Comparison of ENCODE assay signal across 22 cellular contexts in genomic region chr6:45375449-45375848, GRCh38. TPM values are rescaled to one million over a fixed set of nuclear protein-coding genes. Genes with fewer than 3 reads are reported as not detected.
DNase-seq lines count a peak whose midpoint lies in the region; ATAC-seq and TF ChIP-seq lines count a peak whose summit lies in the region.
"Had no signal": no experiment of that assay in that cellular context is flagged by ENCODE, and none has a peak within 500 bp of the region (broad histone marks: within the 10 kb centered on the region; RNA-seq: fewer than 3 reads in every experiment).

No MANE protein-coding gene starts in this region.

- H3K4me1 ChIP-seq in BE2C, result peaks cover 4% of the 10 kb centered on the region
- H3K4me1 ChIP-seq: breast epithelium had no signal

- H3K27me3 Mint-ChIP-seq in activated naive CD4-positive, alpha-beta T cell treated with anti-CD3 and anti-CD28 coated beads, Interleukin-2, amount 50 U/mL, for 24 hours, result no peaks in the 10 kb centered on the region
- no peaks in the 10 kb centered on the region for H3K27me3 Mint-ChIP-seq in activated naive CD4-positive, alpha-beta T cell treated with anti-CD3 and anti-CD28 coated beads for 36 hours (ENCODE audit: low read depth)
- no peaks in the 10 kb centered on the region for H3K27me3 Mint-ChIP-seq in chondrocyte (ENCODE audit: low read depth)
- H3K27me3 Mint-ChIP-seq in progenitor cell of endocrine pancreas, result no peaks in the 10 kb centered on the region

- H3K9me3 Mint-ChIP-seq in activated naive CD4-positive, alpha-beta T cell treated with anti-CD3 and anti-CD28 coated beads, Interleukin-2, amount 50 U/mL, for 24 hours, result no peaks in the 10 kb centered on the region
- no peaks in the 10 kb centered on the region for H3K9me3 Mint-ChIP-seq in activated naive CD4-positive, alpha-beta T cell treated with anti-CD3 and anti-CD28 coated beads for 36 hours
- H3K9me3 Mint-ChIP-seq in chondrocyte (ENCODE audit: low read depth) (no peaks in the 10 kb centered on the region), progenitor cell of endocrine pancreas (ENCODE audit: low read depth) (no peaks in the 10 kb centered on the region)
- H3K9me3 Mint-ChIP-seq: activated naive CD4-positive, alpha-beta T cell treated with anti-CD3 and anti-CD28 coated beads, Interleukin-2, amount 50 U/mL, for 72 hours; nephron had no signal

- H3K4me3 ChIP-seq in BE2C (ENCODE audit: low read depth, low read length), result no peak overlapping the region
- H3K4me3 ChIP-seq: breast epithelium, MG63, skin epidermis had no signal

- H3K36me3 ChIP-seq in BE2C, result no peaks in the 10 kb centered on the region
- H3K36me3 ChIP-seq: BLaER1 treated with 17β-estradiol and CSF1 and Interleukin-3, amounts not matched to agents 10 nM and 100 nM; breast epithelium; HAP-1; MG63 had no signal

- no peak for DNase-seq in activated naive CD4-positive, alpha-beta T cell treated with anti-CD3 and anti-CD28 coated beads for 36 hours
- DNase-seq in RPMI7951 (ENCODE audit: low read depth) (peak; percentile 20), chondrocyte (ENCODE audit: low spot score) (no peak), progenitor cell of endocrine pancreas (ENCODE audit: low spot score, unreplicated experiment) (no peak), BE2C (no peak), cerebellum (ENCODE audit: low spot score) (no peak)
- DNase-seq: DMS 273 treated with DMSO at 0.1 percent for 48 hours; left cardiac atrium; MG63; NCI-H146; NCI-H2227 treated with DMSO at 0.1 percent for 48 hours; NK-92 treated with Interleukin-12 subunit alpha and Interleukin-12 subunit beta, amount 100 ng/mL, for 24 hours; stimulated activated CD4-positive, alpha-beta T cell treated with anti-CD3 and anti-CD28 coated beads, Interleukin-2, amount 100 ng/mL, for 48 hours had no signal

- H3K27me3 ChIP-seq in BE2C, result no peaks in the 10 kb centered on the region
- H3K27me3 ChIP-seq: BLaER1 treated with 17β-estradiol and CSF1 and Interleukin-3, amounts not matched to agents 10 nM and 100 nM; breast epithelium; MG63 had no signal

- peaks cover 35% of the 10 kb centered on the region for H3K4me1 Mint-ChIP-seq in activated naive CD4-positive, alpha-beta T cell treated with anti-CD3 and anti-CD28 coated beads, Interleukin-2, amount 50 U/mL, for 24 hours
- peaks cover 33% of the 10 kb centered on the region for H3K4me1 Mint-ChIP-seq in activated naive CD4-positive, alpha-beta T cell treated with anti-CD3 and anti-CD28 coated beads for 36 hours (ENCODE audit: low read depth)
- peaks cover 25% of the 10 kb centered on the region for H3K4me1 Mint-ChIP-seq in chondrocyte (ENCODE audit: low read depth)
- peaks cover 21% of the 10 kb centered on the region for H3K4me1 Mint-ChIP-seq in progenitor cell of endocrine pancreas (ENCODE audit: low read depth)

- ATAC-seq in GM18873 (IDR thresholded peaks at IDR 0.05; ENCODE audit: low FRiP score, unreplicated experiment), result no peak
- ATAC-seq: activated naive CD4-positive, alpha-beta T cell treated with anti-CD3 and anti-CD28 coated beads, Interleukin-2, amount 50 U/mL, for 72 hours; left cardiac atrium had no signal

- H3K9me3 ChIP-seq in BE2C, result no peaks in the 10 kb centered on the region
- H3K9me3 ChIP-seq: BLaER1 treated with 17β-estradiol and CSF1 and Interleukin-3, amounts not matched to agents 10 nM and 100 nM; breast epithelium; HAP-1; MG63 had no signal

- TF ChIP-seq CTCF in chondrocyte (IDR thresholded peaks at IDR 0.05), result peak; percentile 25
- no peak for TF ChIP-seq CTCF in progenitor cell of endocrine pancreas (IDR thresholded peaks at IDR 0.05; ENCODE audit: unreplicated experiment)
- TF ChIP-seq CTCF in BE2C (IDR thresholded peaks at IDR 0.05; ENCODE audit: low read depth, low read length), result no peak

- intact Hi-C loops in activated naive CD4-positive, alpha-beta T cell treated with anti-CD3 and anti-CD28 coated beads for 36 hours (cut with micrococcal nuclease), result loop anchor here (2.0 to 10.0 kb wide), 5 partner anchors 258 to 783 kb away; no protein-coding TSS in a partner anchor

- H3K27ac Mint-ChIP-seq in activated naive CD4-positive, alpha-beta T cell treated with anti-CD3 and anti-CD28 coated beads, Interleukin-2, amount 50 U/mL, for 24 hours, result no peak overlapping the region
- H3K27ac Mint-ChIP-seq in activated naive CD4-positive, alpha-beta T cell treated with anti-CD3 and anti-CD28 coated beads for 36 hours, result no peak overlapping the region
- H3K27ac Mint-ChIP-seq in chondrocyte (ENCODE audit: unreplicated experiment) (no peak overlapping the region), progenitor cell of endocrine pancreas (no peak overlapping the region)

- H3K4me3 Mint-ChIP-seq in activated naive CD4-positive, alpha-beta T cell treated with anti-CD3 and anti-CD28 coated beads, Interleukin-2, amount 50 U/mL, for 24 hours, result peak overlapping the region; percentile 9
- H3K4me3 Mint-ChIP-seq in activated naive CD4-positive, alpha-beta T cell treated with anti-CD3 and anti-CD28 coated beads for 36 hours, result no peak overlapping the region
- H3K4me3 Mint-ChIP-seq in chondrocyte (ENCODE audit: unreplicated experiment), result no peak overlapping the region
- H3K4me3 Mint-ChIP-seq in progenitor cell of endocrine pancreas (ENCODE audit: low read depth), result no peak overlapping the region

- no peaks in the 10 kb centered on the region for H3K36me3 Mint-ChIP-seq in activated naive CD4-positive, alpha-beta T cell treated with anti-CD3 and anti-CD28 coated beads, Interleukin-2, amount 50 U/mL, for 24 hours
- H3K36me3 Mint-ChIP-seq in activated naive CD4-positive, alpha-beta T cell treated with anti-CD3 and anti-CD28 coated beads for 36 hours (ENCODE audit: low read depth), result peaks cover 3% of the 10 kb centered on the region
- H3K36me3 Mint-ChIP-seq in chondrocyte (ENCODE audit: low read depth) (no peaks in the 10 kb centered on the region), progenitor cell of endocrine pancreas (ENCODE audit: insufficient read depth) (no peaks in the 10 kb centered on the region)

- CTCF ChIA-PET in activated naive CD4-positive, alpha-beta T cell treated with anti-CD3 and anti-CD28 coated beads for 36 hours (lab: Charles Lee), result interaction anchor here (0.6 to 0.9 kb wide), 7 partner anchors 41 to 763 kb away, joined by 3 to 4 read pairs (median 4); no protein-coding TSS in a partner anchor

RNA-seq across cellular contexts. Expression of gene SUPT3H, which starts 2.3 kb away (rescaled TPM):
- total RNA-seq in activated naive CD4-positive, alpha-beta T cell treated with anti-CD3 and anti-CD28 coated beads for 36 hours, result 10 to 100 TPM; 15.7 to 17.9 TPM
- 7.7 and 9.7 TPM in 2 replicates for total RNA-seq in RPMI7951 (2014; rRNA removed; shearing (Covaris generic))
- total RNA-seq in chondrocyte, result 10.7 to 13.3 TPM (median 12.9 TPM) in 3 replicates
- total RNA-seq in progenitor cell of endocrine pancreas, result 40.5 and 41.1 TPM in 2 replicates
- 7.4 TPM for polyA plus RNA-seq in BE2C (2012; ENCODE audit: insufficient read depth, insufficient read length, low read depth)
- 29.9 TPM for total RNA-seq in cerebellum

RNA-seq across cellular contexts. Expression of gene RUNX2, which starts 47.3 kb away (rescaled TPM):
- total RNA-seq in activated naive CD4-positive, alpha-beta T cell treated with anti-CD3 and anti-CD28 coated beads for 36 hours, result 1 to 10 TPM; 3.1 to 3.6 TPM
- 13.1 and 18.9 TPM in 2 replicates for total RNA-seq in RPMI7951 (2014; rRNA removed; shearing (Covaris generic))
- total RNA-seq in chondrocyte, result 12.2 to 20.4 TPM (median 14.0 TPM) in 3 replicates
- 0.46 and 0.75 TPM in 2 replicates for total RNA-seq in progenitor cell of endocrine pancreas
- 0.52 TPM for polyA plus RNA-seq in BE2C (2012; ENCODE audit: insufficient read depth, insufficient read length, low read depth)
- total RNA-seq in cerebellum, result 0.54 TPM
- total RNA-seq: endothelial cell of umbilical vein had no signal
